ENCODE assay signal across 13 cellular contexts in genomic region chr2:26630669-26631360, GRCh38. TPM values are rescaled to one million over a fixed set of nuclear protein-coding genes. Genes with fewer than 3 reads are reported as not detected.
DNase-seq lines count a peak whose midpoint lies in the region; ATAC-seq and TF ChIP-seq lines count a peak whose summit lies in the region.
"Had no signal": no experiment of that assay in that cellular context is flagged by ENCODE, and none has a peak within 500 bp of the region (broad histone marks: within the 10 kb centered on the region; RNA-seq: fewer than 3 reads in every experiment).

No MANE protein-coding gene starts in this region.

- no peak for ATAC-seq in GM18520 (IDR thresholded peaks at IDR 0.05; ENCODE audit: unreplicated experiment)
- ATAC-seq: naive thymus-derived CD4-positive, alpha-beta T cell had no signal

- H3K9ac ChIP-seq in mesenchymal stem cell (ENCODE audit: low read length), result no peak overlapping the region

- no peak overlapping the region for H3K4me3 ChIP-seq in AG10803 (ENCODE audit: low read length)
- H3K4me3 ChIP-seq in mesenchymal stem cell (ENCODE audit: insufficient read depth in 1 of 2, low read depth in 1 of 2, low read length in 2 of 2), result no peak overlapping the region
- H3K4me3 ChIP-seq: transverse colon had no signal

- peak overlapping the region; percentile 31 for H4K8ac ChIP-seq in mesenchymal stem cell (ENCODE audit: low read length)

- TF ChIP-seq CTCF in AG10803 (conservative IDR thresholded peaks at IDR 0.05; ENCODE audit: low read length) (no peak), chondrocyte (IDR thresholded peaks at IDR 0.05) (no peak)

- H4K91ac ChIP-seq in mesenchymal stem cell (ENCODE audit: low read length), result no peak overlapping the region

- no peak overlapping the region for H3K4ac ChIP-seq in mesenchymal stem cell (ENCODE audit: low read depth in 1 of 2, low read length in 2 of 2)

- H3K4me2 ChIP-seq in mesenchymal stem cell (ENCODE audit: low read length, poor library complexity, severe bottlenecking), result no peak overlapping the region

- peaks cover 3% of the 10 kb centered on the region for H3K9me3 Mint-ChIP-seq in chondrocyte (ENCODE audit: low read depth)
- H3K9me3 Mint-ChIP-seq: naive thymus-derived CD4-positive, alpha-beta T cell had no signal

- peak overlapping the region in 1 of 2 experiments; percentile 84 for H3K18ac ChIP-seq in mesenchymal stem cell (ENCODE audit: low read depth in 1 of 2, low read length in 2 of 2)

- no peak overlapping the region for H3K27ac ChIP-seq in mesenchymal stem cell (ENCODE audit: low read length, poor library complexity, severe bottlenecking)
- H3K27ac ChIP-seq: transverse colon had no signal

- peak overlapping the region in 1 of 2 experiments; percentile 3 for H3K14ac ChIP-seq in mesenchymal stem cell (ENCODE audit: low read length in 2 of 2)

- H3K9me3 ChIP-seq in mesenchymal stem cell (ENCODE audit: control insufficient read depth, low read length), result no peaks in the 10 kb centered on the region
- H3K9me3 ChIP-seq: BE2C, transverse colon had no signal

- H2BK12ac ChIP-seq in mesenchymal stem cell (ENCODE audit: low read length in 2 of 2), result no peak overlapping the region

- peaks cover 35 to 46% of the 10 kb centered on the region in 2 experiments for H3K27me3 ChIP-seq in mesenchymal stem cell (ENCODE audit: control insufficient read depth in 1 of 2, insufficient read depth in 1 of 2, low read length in 2 of 2)
- H3K27me3 ChIP-seq: BE2C, transverse colon had no signal

- H3K79me1 ChIP-seq in mesenchymal stem cell (replicated peaks; ENCODE audit: low read length, poor library complexity, severe bottlenecking), result no peaks in the 10 kb centered on the region

- DNase-seq in AG10803 (ENCODE audit: low read depth) (peak; percentile 46), HT1080 (ENCODE audit: low read depth) (peak; percentile 68), chondrocyte (ENCODE audit: low spot score) (peak; percentile 39), mesenchymal stem cell (peak; percentile 78), NCI-H345 treated with DMSO at 0.1 percent for 48 hours (lab: John Stamatoyannopoulos, UW; ENCODE audit: unreplicated experiment) (no peak), SW 1271 (lab: John Stamatoyannopoulos, UW) (no peak), NCI-H2081 (lab: John Stamatoyannopoulos, UW) (no peak)
- DNase-seq: BE2C; naive thymus-derived CD4-positive, alpha-beta T cell; NCI-H2227 treated with DMSO at 0.1 percent for 48 hours; transverse colon had no signal

- peaks cover 14% of the 10 kb centered on the region for H3K4me1 Mint-ChIP-seq in chondrocyte (ENCODE audit: low read depth)

- no peaks in the 10 kb centered on the region for H3K36me3 ChIP-seq in mesenchymal stem cell (ENCODE audit: control insufficient read depth in 1 of 2, insufficient read depth in 2 of 2, low read depth in 1 of 2, low read length in 2 of 2)
- H3K36me3 ChIP-seq: BE2C, transverse colon had no signal

- peaks cover 2% of the 10 kb centered on the region for H3K4me1 ChIP-seq in mesenchymal stem cell (ENCODE audit: control insufficient read depth, insufficient read depth, low read depth, low read length)
- H3K4me1 ChIP-seq: transverse colon had no signal

- H3K27ac Mint-ChIP-seq in chondrocyte (ENCODE audit: unreplicated experiment), result peak overlapping the region; percentile 47
- H3K27ac Mint-ChIP-seq: naive thymus-derived CD4-positive, alpha-beta T cell had no signal

- peaks cover 2% of the 10 kb centered on the region for H3K36me3 Mint-ChIP-seq in chondrocyte (ENCODE audit: low read depth)
- H3K36me3 Mint-ChIP-seq: naive thymus-derived CD4-positive, alpha-beta T cell had no signal

- no peak overlapping the region for H2BK5ac ChIP-seq in mesenchymal stem cell (ENCODE audit: low read depth, low read length, poor library complexity, severe bottlenecking)

- H2AFZ ChIP-seq in mesenchymal stem cell (ENCODE audit: low read depth, low read length), result no peak overlapping the region

- peaks cover 8% of the 10 kb centered on the region for H3K27me3 Mint-ChIP-seq in chondrocyte (ENCODE audit: low read depth)

- H3K4me3 Mint-ChIP-seq in chondrocyte (ENCODE audit: unreplicated experiment), result no peak overlapping the region
- H3K4me3 Mint-ChIP-seq: naive thymus-derived CD4-positive, alpha-beta T cell had no signal

- H3K23ac ChIP-seq in mesenchymal stem cell (ENCODE audit: low read length in 2 of 2), result no peak overlapping the region

- no peak overlapping the region for H2BK15ac ChIP-seq in mesenchymal stem cell (ENCODE audit: low read depth, poor library complexity, severe bottlenecking)

- H2BK120ac ChIP-seq in mesenchymal stem cell (ENCODE audit: low read depth, low read length), result no peak overlapping the region

- 67% methylated on average over 7 of the region's 10 CpGs for WGBS in mesenchymal stem cell

- no peak overlapping the region for H2AK5ac ChIP-seq in mesenchymal stem cell (ENCODE audit: low read length, severe bottlenecking)

RNA-seq across cellular contexts. Expression of gene CIB4, which starts 10.4 kb away (rescaled TPM):
- total RNA-seq in HT1080 (2014; rRNA removed; shearing (Covaris generic)), result not detected in 2 replicates
- not detected in 2 replicates for polyA plus RNA-seq in HT1080 (2015; cell fraction: cytosol; rRNA removed)
- polyA plus RNA-seq in HT1080 (2015; cell fraction: nucleus; rRNA removed), result not detected in 2 replicates
- not detected in 3 replicates for total RNA-seq in chondrocyte
- polyA plus RNA-seq in mesenchymal stem cell (2013, experiment 1 of 2), result 0.08 TPM
- polyA plus RNA-seq in mesenchymal stem cell (2013, experiment 2 of 2), result not detected
- total RNA-seq: naive thymus-derived CD4-positive, alpha-beta T cell; skeletal muscle tissue; transverse colon had no signal
- polyA plus RNA-seq: naive thymus-derived CD4-positive, alpha-beta T cell had no signal

Comparison
In these comparisons a context has a peak if more than half of its experiments do, and no peak if none do; other contexts are left out.
1. DNase-seq: peak in AG10803 (single experiment), HT1080 (single experiment), chondrocyte (single experiment) and mesenchymal stem cell (single experiment); none in NCI-H345 treated with DMSO at 0.1 percent for 48 hours (single experiment), SW 1271 (0 of 2) and NCI-H2081 (0 of 2).